Comparison of ENCODE assay signal across 1 cellular context in the genomic region with DNA sequence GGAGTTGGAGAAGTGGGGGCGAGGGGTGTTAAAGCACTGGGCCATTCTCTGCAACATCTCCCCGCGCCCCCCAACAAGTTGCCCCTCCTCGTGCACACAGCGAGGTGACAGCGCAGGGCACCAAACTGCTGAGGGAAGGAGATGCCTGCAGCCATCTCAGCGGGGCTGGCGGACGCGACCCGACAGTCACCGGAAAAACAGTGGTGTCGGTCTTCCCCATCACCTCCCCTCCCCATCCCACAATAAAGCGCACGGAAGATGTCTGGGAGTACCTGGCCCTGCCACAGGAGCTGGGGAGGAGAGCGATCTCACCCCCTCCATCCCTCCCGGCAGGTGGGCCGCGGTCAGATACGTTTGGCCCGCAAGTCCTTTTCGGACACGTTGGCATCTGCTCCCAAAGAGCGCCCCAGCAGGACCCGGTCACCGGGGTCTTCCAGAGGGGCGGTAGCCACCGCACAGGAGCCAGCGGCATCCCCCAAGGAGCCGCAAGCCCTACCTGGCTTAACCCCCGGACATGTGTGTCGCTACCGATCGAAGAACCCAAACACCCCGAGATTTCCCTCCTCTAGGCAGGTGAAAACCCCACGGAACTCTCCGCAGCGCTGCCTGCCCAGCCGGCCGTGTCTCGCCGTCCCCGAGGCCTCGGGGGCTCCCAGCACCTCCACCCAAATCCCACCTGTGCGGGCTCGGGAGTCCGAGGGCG.
TF ChIP-seq lines count a peak whose summit lies in the region.

No MANE protein-coding gene starts in this region.

TF ChIP-seq in K562, 482 proteins besides CTCF, POLR2A, EP300 and RAD21 (continued from another document):
- TF ChIP-seq, protein P1, sequence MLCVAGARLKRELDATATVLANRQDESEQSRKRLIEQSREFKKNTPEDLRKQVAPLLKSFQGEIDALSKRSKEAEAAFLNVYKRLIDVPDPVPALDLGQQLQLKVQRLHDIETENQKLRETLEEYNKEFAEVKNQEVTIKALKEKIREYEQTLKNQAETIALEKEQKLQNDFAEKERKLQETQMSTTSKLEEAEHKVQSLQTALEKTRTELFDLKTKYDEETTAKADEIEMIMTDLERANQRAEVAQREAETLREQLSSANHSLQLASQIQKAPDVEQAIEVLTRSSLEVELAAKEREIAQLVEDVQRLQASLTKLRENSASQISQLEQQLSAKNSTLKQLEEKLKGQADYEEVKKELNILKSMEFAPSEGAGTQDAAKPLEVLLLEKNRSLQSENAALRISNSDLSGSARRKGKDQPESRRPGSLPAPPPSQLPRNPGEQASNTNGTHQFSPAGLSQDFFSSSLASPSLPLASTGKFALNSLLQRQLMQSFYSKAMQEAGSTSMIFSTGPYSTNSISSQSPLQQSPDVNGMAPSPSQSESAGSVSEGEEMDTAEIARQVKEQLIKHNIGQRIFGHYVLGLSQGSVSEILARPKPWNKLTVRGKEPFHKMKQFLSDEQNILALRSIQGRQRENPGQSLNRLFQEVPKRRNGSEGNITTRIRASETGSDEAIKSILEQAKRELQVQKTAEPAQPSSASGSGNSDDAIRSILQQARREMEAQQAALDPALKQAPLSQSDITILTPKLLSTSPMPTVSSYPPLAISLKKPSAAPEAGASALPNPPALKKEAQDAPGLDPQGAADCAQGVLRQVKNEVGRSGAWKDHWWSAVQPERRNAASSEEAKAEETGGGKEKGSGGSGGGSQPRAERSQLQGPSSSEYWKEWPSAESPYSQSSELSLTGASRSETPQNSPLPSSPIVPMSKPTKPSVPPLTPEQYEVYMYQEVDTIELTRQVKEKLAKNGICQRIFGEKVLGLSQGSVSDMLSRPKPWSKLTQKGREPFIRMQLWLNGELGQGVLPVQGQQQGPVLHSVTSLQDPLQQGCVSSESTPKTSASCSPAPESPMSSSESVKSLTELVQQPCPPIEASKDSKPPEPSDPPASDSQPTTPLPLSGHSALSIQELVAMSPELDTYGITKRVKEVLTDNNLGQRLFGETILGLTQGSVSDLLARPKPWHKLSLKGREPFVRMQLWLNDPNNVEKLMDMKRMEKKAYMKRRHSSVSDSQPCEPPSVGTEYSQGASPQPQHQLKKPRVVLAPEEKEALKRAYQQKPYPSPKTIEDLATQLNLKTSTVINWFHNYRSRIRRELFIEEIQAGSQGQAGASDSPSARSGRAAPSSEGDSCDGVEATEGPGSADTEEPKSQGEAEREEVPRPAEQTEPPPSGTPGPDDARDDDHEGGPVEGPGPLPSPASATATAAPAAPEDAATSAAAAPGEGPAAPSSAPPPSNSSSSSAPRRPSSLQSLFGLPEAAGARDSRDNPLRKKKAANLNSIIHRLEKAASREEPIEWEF (CRISPR knock-in tag; IDR thresholded peaks at IDR 0.05): no peak
- no peak for TF ChIP-seq ARHGAP35 (IDR thresholded peaks at IDR 0.05; ENCODE audit: partially characterized antibody)
- TF ChIP-seq ZNF253 (CRISPR knock-in tag; conservative IDR thresholded peaks at IDR 0.05): no peak
- no peak for TF ChIP-seq SIX5 (IDR thresholded peaks at IDR 0.05; ENCODE audit: borderline replicate concordance in 1 of 2, insufficient read depth in 1 of 2, low read depth in 1 of 2, low read length in 2 of 2)
- no peak for TF ChIP-seq POLR2B (IDR thresholded peaks at IDR 0.05; ENCODE audit: low read depth, partially characterized antibody)
- no peak for TF ChIP-seq ZNF3 (CRISPR knock-in tag; IDR thresholded peaks at IDR 0.05)
